Comparison of ENCODE assay signal across 20 cellular contexts in the genomic region with DNA sequence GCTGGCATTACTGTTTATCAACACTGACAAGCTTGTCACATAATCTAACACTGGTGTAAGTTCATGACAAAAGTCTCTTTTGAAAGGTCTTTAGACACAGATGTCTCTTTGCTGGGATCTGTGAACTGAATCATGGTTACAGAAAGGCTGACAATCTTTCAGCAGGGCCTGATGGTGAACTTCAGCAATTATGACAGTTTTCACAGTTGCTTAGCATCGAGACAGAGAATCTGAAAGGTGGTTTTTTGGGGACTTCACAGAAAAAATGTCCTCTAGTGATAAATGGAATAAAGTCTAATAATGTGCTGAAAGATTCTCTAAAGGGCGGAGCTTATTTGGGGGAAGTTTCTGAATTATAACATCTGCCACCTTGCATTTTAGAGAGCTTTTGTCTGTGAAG. TPM values are rescaled to one million over a fixed set of nuclear protein-coding genes. Genes with fewer than 3 reads are reported as not detected.
DNase-seq lines count a peak whose midpoint lies in the region; ATAC-seq and TF ChIP-seq lines count a peak whose summit lies in the region.
"Had no signal": no experiment of that assay in that cellular context is flagged by ENCODE, and none has a peak within 500 bp of the region (broad histone marks: within the 10 kb centered on the region; RNA-seq: fewer than 3 reads in every experiment).

No MANE protein-coding gene starts in this region.

- ATAC-seq in HG02852 (IDR thresholded peaks at IDR 0.05; ENCODE audit: unreplicated experiment): no peak
- ATAC-seq in GM19035 (IDR thresholded peaks at IDR 0.05; ENCODE audit: unreplicated experiment): no peak

- H3K36me3 ChIP-seq in OCI-LY3 (replicated peaks; ENCODE audit: low read depth, low read length) (no peaks in the 10 kb centered on the region), A673 (ENCODE audit: insufficient read depth, low read length, poor library complexity, severe bottlenecking) (peaks cover 4% of the 10 kb centered on the region)
- H3K36me3 ChIP-seq: BE2C; BLaER1 treated with 17β-estradiol and CSF1 and Interleukin-3, amounts not matched to agents 10 nM and 100 nM had no signal

- H3K4me1 ChIP-seq in OCI-LY3 (ENCODE audit: low read length) (peaks cover 9% of the 10 kb centered on the region; the same call in 1 of the 2 replicates), A673 (ENCODE audit: insufficient read depth, low read length, poor library complexity, severe bottlenecking) (no peaks in the 10 kb centered on the region)
- H3K4me1 ChIP-seq: BE2C; BLaER1 treated with 17β-estradiol and CSF1 and Interleukin-3, amounts not matched to agents 10 nM and 100 nM had no signal

- POLR2A ChIA-PET in A673 (lab: Charles Lee; ENCODE audit: low non-redundant PET): no interaction called here

- BruUV-seq in A673 (replicated peaks; lab: Mats Ljungman, UMichigan): no TSS peak

- no peak for TF ChIP-seq CTCF in GM10266 (IDR thresholded peaks at IDR 0.05; ENCODE audit: control insufficient read depth, insufficient read depth, low read depth, missing control alignments)
- no peak for TF ChIP-seq CTCF in GM13977 (IDR thresholded peaks at IDR 0.05; ENCODE audit: extremely low read depth, insufficient read depth, missing control alignments)
- TF ChIP-seq CTCF in OCI-LY3 (IDR thresholded peaks at IDR 0.05; ENCODE audit: low read depth, low read length): no peak
- no peak for TF ChIP-seq CTCF in A673 (conservative IDR thresholded peaks at IDR 0.05; ENCODE audit: low read depth, low read length)

- H3K9ac ChIP-seq in OCI-LY3 (ENCODE audit: low read length): no peak overlapping the region
- H3K9ac ChIP-seq: BLaER1 treated with 17β-estradiol and CSF1 and Interleukin-3, amounts not matched to agents 10 nM and 100 nM had no signal

- in situ Hi-C loops in GM13977 (cut with MboI; ENCODE audit: low pct_unique_long_range_greater_than_20kb, low sequenced_read_pairs, unreplicated experiment): no loop called here

- H3K79me2 ChIP-seq in OCI-LY3 (ENCODE audit: low read length): no peaks in the 10 kb centered on the region

- H3K4me3 ChIP-seq in OCI-LY3 (ENCODE audit: low read length) (no peak overlapping the region), A673 (ENCODE audit: low read depth, low read length, poor library complexity, severe bottlenecking) (no peak overlapping the region)
- H3K4me3 ChIP-seq: BLaER1 treated with 17β-estradiol and CSF1 and Interleukin-3, amounts not matched to agents 10 nM and 100 nM had no signal

- H3K9me3 ChIP-seq in OCI-LY3 (ENCODE audit: insufficient read depth, low read length) (peaks cover 9% of the 10 kb centered on the region; the same call in 1 of the 2 replicates), A673 (ENCODE audit: low read depth, low read length, poor library complexity, severe bottlenecking) (peaks cover 17% of the 10 kb centered on the region)
- H3K9me3 ChIP-seq: BE2C had no signal

- H3K4me2 ChIP-seq in OCI-LY3 (ENCODE audit: low read length): peak overlapping the region; percentile 28; the same call in 1 of the 2 replicates
- H3K4me2 ChIP-seq: BLaER1 treated with 17β-estradiol and CSF1 and Interleukin-3, amounts not matched to agents 10 nM and 100 nM had no signal

- intact Hi-C loops in A673 (cut with micrococcal nuclease; ENCODE audit: unreplicated experiment): no loop called here

- H2AFZ ChIP-seq in OCI-LY3 (ENCODE audit: low read depth, low read length): 0 out of 2 replicates have a peak overlapping the region, but pooled peaks have one; percentile 9

- H3K27ac ChIP-seq in OCI-LY3 (ENCODE audit: low read length): peak overlapping the region; percentile 65; the same call in 1 of the 2 replicates
- no peak overlapping the region for H3K27ac ChIP-seq in A673 (ENCODE audit: low read depth, low read length, poor library complexity, severe bottlenecking)
- H3K27ac ChIP-seq: 22Rv1; BLaER1 treated with 17β-estradiol and CSF1 and Interleukin-3, amounts not matched to agents 10 nM and 100 nM had no signal

- CTCF ChIA-PET in A673 (lab: Charles Lee): no interaction called here

- DNase-seq in GM10266 (ENCODE audit: extremely low spot score) (peak; percentile 14), GM13977 (ENCODE audit: low spot score) (peak; percentile 16), A673 (ENCODE audit: low spot score) (no peak)
- DNase-seq: ACHN; AML-193; BE2C; CD4-positive, alpha-beta T cell; CD8-positive, alpha-beta memory T cell; DMS 273 treated with DMSO at 0.1 percent for 48 hours; DMS79; EL; GDM1; GOT3; H7; HCEC 1CT had no signal

- H4K20me1 ChIP-seq in OCI-LY3 (ENCODE audit: insufficient read depth, low read length): no peaks in the 10 kb centered on the region
- H4K20me1 ChIP-seq: BLaER1 treated with 17β-estradiol and CSF1 and Interleukin-3, amounts not matched to agents 10 nM and 100 nM had no signal

- no peaks in the 10 kb centered on the region for H3K27me3 ChIP-seq in OCI-LY3 (ENCODE audit: low read depth, low read length)
- H3K27me3 ChIP-seq in A673 (replicated peaks; ENCODE audit: insufficient read depth, low read depth, low read length, poor library complexity): no peaks in the 10 kb centered on the region
- H3K27me3 ChIP-seq: BE2C; BLaER1 treated with 17β-estradiol and CSF1 and Interleukin-3, amounts not matched to agents 10 nM and 100 nM had no signal

RNA-seq across cellular contexts. Expression of a gene that starts 32.3 kb away (rescaled TPM):
- 173 and 184 TPM in 2 replicates for total RNA-seq in A673 (2021)
